In genomic region chr1:208203848-208204609, GRCh38 we compare ENCODE assay signal across 10 cellular contexts. TPM values are rescaled to one million over a fixed set of nuclear protein-coding genes. Genes with fewer than 3 reads are reported as not detected.
DNase-seq lines count a peak whose midpoint lies in the region; ATAC-seq, FAIRE-seq and TF ChIP-seq lines count a peak whose summit lies in the region.
"Had no signal": no experiment of that assay in that cellular context is flagged by ENCODE, and none has a peak within 500 bp of the region (broad histone marks: within the 10 kb centered on the region; RNA-seq: fewer than 3 reads in every experiment).

No MANE protein-coding gene starts in this region.

- no peaks in the 10 kb centered on the region for H3K9me3 ChIP-seq in endothelial cell of umbilical vein (replicated peaks; ENCODE audit: control insufficient read depth, insufficient read depth, low read length)
- H3K9me3 ChIP-seq in mucosa of rectum (ENCODE audit: control insufficient read depth in 2 of 2, low read length in 2 of 2), result no peaks in the 10 kb centered on the region

- TF ChIP-seq CTCF in endothelial cell of umbilical vein (IDR thresholded peaks at IDR 0.05; ENCODE audit: extremely low read depth in 1 of 2, insufficient read depth in 1 of 2, low read depth in 1 of 2, low read length in 2 of 2) (no peak), GM10248 (IDR thresholded peaks at IDR 0.05; ENCODE audit: control extremely low read depth, extremely low read depth, low read depth, missing control alignments) (no peak)

- H3K36me3 ChIP-seq in endothelial cell of umbilical vein (ENCODE audit: control insufficient read depth in 2 of 2, extremely low read depth in 1 of 2, insufficient read depth in 2 of 2, low read length in 2 of 2) (peaks cover 9% of the 10 kb centered on the region in 2 experiments), mucosa of rectum (ENCODE audit: control insufficient read depth in 2 of 2, insufficient read depth in 2 of 2, low read length in 2 of 2) (peaks cover 3 to 4% of the 10 kb centered on the region in 2 donors)

- POLR2A ChIA-PET in endothelial cell of umbilical vein (lab: Charles Lee), result interaction anchor here (1.0 to 1.6 kb wide), 4 partner anchors 16 to 32 kb away, joined by 4 to 8 read pairs (median 7); no protein-coding TSS in a partner anchor
- POLR2A ChIA-PET in GM10248 (lab: Yijun Ruan, JAX), result no interaction called here

- peak overlapping the region; percentile 92 for H3K27ac ChIP-seq in endothelial cell of umbilical vein (ENCODE audit: insufficient read depth, low read depth, low read length)
- H3K27ac ChIP-seq in mucosa of rectum (ENCODE audit: low read depth in 2 of 2, low read length in 2 of 2), result peak overlapping the region; percentile 86 to 91

- peaks cover 58% of the 10 kb centered on the region for H3K79me2 ChIP-seq in endothelial cell of umbilical vein (ENCODE audit: control insufficient read depth, insufficient read depth, low read length)

- no peak overlapping the region for H2AFZ ChIP-seq in endothelial cell of umbilical vein (ENCODE audit: low read depth, low read length)

- intact Hi-C loops in endothelial cell of umbilical vein (cut with micrococcal nuclease), result loop anchor here (1.0 to 5.0 kb wide), 6 partner anchors 15 to 1619 kb away; partner anchors contain the start of gene PLXNA2

- peak; percentile 54 for DNase-seq in A172 (ENCODE audit: low spot score)
- DNase-seq in NCI-H2196 (lab: John Stamatoyannopoulos, UW; ENCODE audit: unreplicated experiment), result peak; percentile 42
- DNase-seq in endothelial cell of umbilical vein (ENCODE audit: low read depth, low spot score), result peak; percentile 89
- DNase-seq in GM10248 (ENCODE audit: extremely low spot score), result no peak
- no peak for DNase-seq in NOMO-1 (lab: John Stamatoyannopoulos, UW; ENCODE audit: unreplicated experiment in 2 of 2)
- DNase-seq: activated CD4-positive, alpha-beta T cell treated with anti-CD3 and anti-CD28 coated beads, Interleukin-2, amount 10 ng/mL, durations not matched to agents 24 days and 14 days; CD4-positive, alpha-beta T cell had no signal

- H3K9ac ChIP-seq in endothelial cell of umbilical vein (replicated peaks; ENCODE audit: extremely low read depth, insufficient read depth, low read length) (peak overlapping the region; percentile 74), mucosa of rectum (ENCODE audit: low read depth in 1 of 2, low read length in 2 of 2) (peak overlapping the region; percentile 27 to 45)

- no peaks in the 10 kb centered on the region for H3K27me3 ChIP-seq in endothelial cell of umbilical vein (ENCODE audit: control insufficient read depth in 2 of 2, insufficient read depth in 2 of 2, low read length in 2 of 2)
- no peaks in the 10 kb centered on the region for H3K27me3 ChIP-seq in mucosa of rectum (ENCODE audit: control insufficient read depth in 2 of 2, insufficient read depth in 2 of 2, low read length in 2 of 2)

- ATAC-seq in HG03469 (IDR thresholded peaks at IDR 0.05; ENCODE audit: unreplicated experiment) (no peak), GM21717 (IDR thresholded peaks at IDR 0.05; ENCODE audit: unreplicated experiment) (no peak)

- TSS peak; percentile 37 for BruUV-seq in endothelial cell of umbilical vein (replicated peaks; lab: Mats Ljungman, UMichigan)

- dilution Hi-C loops in endothelial cell of umbilical vein (cut with MboI; ENCODE audit: extremely low pct_ligation_motif_present, low sequenced_read_pairs), result no loop called here

- peak; percentile 11 for TF ChIP-seq POLR2A in endothelial cell of umbilical vein (IDR thresholded peaks at IDR 0.05; ENCODE audit: low read depth, low read length)

- peaks cover 89% of the 10 kb centered on the region for H3K4me1 ChIP-seq in endothelial cell of umbilical vein (ENCODE audit: control insufficient read depth, extremely low read depth, insufficient read depth, low read length)
- peaks cover 47 to 64% of the 10 kb centered on the region in 2 donors for H3K4me1 ChIP-seq in mucosa of rectum (ENCODE audit: control insufficient read depth in 2 of 2, insufficient read depth in 2 of 2, low read length in 2 of 2)

- CTCF ChIA-PET in endothelial cell of umbilical vein (lab: Charles Lee), result interaction anchor here (0.8 to 32.5 kb wide), 17 partner anchors 9 to 266 kb away, joined by 3 to 714 read pairs (median 5); partner anchors contain the start of gene PLXNA2
- CTCF ChIA-PET in GM10248 (lab: Yijun Ruan, JAX), result interaction anchor here (0.9 to 3.4 kb wide), 9 partner anchors 9 to 182 kb away, joined by 3 to 19 read pairs (median 7); partner anchors contain the start of gene PLXNA2

- H3K4me3 ChIP-seq in endothelial cell of umbilical vein (replicated peaks in 1 of 3; ENCODE audit: insufficient read depth in 1 of 3, low read depth in 1 of 3, low read length in 3 of 3) (peak overlapping the region in 1 of 3 experiments; percentile 0), mucosa of rectum (ENCODE audit: low read length in 2 of 2) (peak overlapping the region in 1 of 2 donors; percentile 13)

- FAIRE-seq in endothelial cell of umbilical vein (lab: Jason Lieb, UNC), result peak; percentile 57

- H3K9me1 ChIP-seq in endothelial cell of umbilical vein (replicated peaks; ENCODE audit: control insufficient read depth, extremely low read depth, insufficient read depth, low read length), result no peaks in the 10 kb centered on the region

- H3K4me2 ChIP-seq in endothelial cell of umbilical vein (ENCODE audit: insufficient read depth, low read length), result peak overlapping the region; percentile 61

- H4K20me1 ChIP-seq in endothelial cell of umbilical vein (replicated peaks; ENCODE audit: control insufficient read depth, extremely low read depth, insufficient read depth, low read length), result no peaks in the 10 kb centered on the region

TF ChIP-seq in endothelial cell of umbilical vein, 7 proteins besides CTCF, POLR2A, EP300 and RAD21:
- TF ChIP-seq GATA2 (IDR thresholded peaks at IDR 0.05; ENCODE audit: insufficient read depth, insufficient read length, low read depth, low read length), result peak; percentile 34
- TF ChIP-seq JUN (IDR thresholded peaks at IDR 0.05; ENCODE audit: borderline replicate concordance, insufficient read depth, insufficient read length, low read depth), result peak; percentile 28
- peak; percentile 53 for TF ChIP-seq FOS (IDR thresholded peaks at IDR 0.05; ENCODE audit: borderline replicate concordance, insufficient read depth, low read length)
- no peak for TF ChIP-seq MYC (IDR thresholded peaks at IDR 0.05; ENCODE audit: low read depth, low read length)
- peak; percentile 53 for TF ChIP-seq POLR2AphosphoS5 (IDR thresholded peaks at IDR 0.05; ENCODE audit: insufficient read depth, low read depth, low read length)
- TF ChIP-seq EZH2 (IDR thresholded peaks at IDR 0.05; ENCODE audit: borderline replicate concordance, low read depth, low read length, severe bottlenecking), result no peak
- no peak for TF ChIP-seq MAX (IDR thresholded peaks at IDR 0.05; ENCODE audit: insufficient read depth, insufficient read length)
TF ChIP-seq in endothelial cell of umbilical vein: peak in this region for 4.

RNA-seq across cellular contexts. Expression of gene PLXNA2, which starts 40.2 kb away (rescaled TPM):
- 6.8 and 15.8 TPM in 2 replicates for total RNA-seq in A172 (2014; rRNA removed; shearing (Covaris generic))
- total RNA-seq in endothelial cell of umbilical vein, result 229 and 302 TPM in 2 replicates
- 42.6 and 43.3 TPM in 2 replicates for polyA plus RNA-seq in endothelial cell of umbilical vein
- 45.8 and 46.2 TPM in 2 replicates for polyA plus RNA-seq in endothelial cell of umbilical vein (2011; cell fraction: cytosol; rRNA removed)
- polyA plus RNA-seq in endothelial cell of umbilical vein (2011; cell fraction: nucleus; rRNA removed), result 246 and 252 TPM in 2 replicates
- 71.3 and 100 TPM in 2 replicates for polyA plus RNA-seq in endothelial cell of umbilical vein (2012)
- polyA minus RNA-seq in endothelial cell of umbilical vein, result 148 and 179 TPM in 2 replicates
- polyA minus RNA-seq in endothelial cell of umbilical vein (2011; cell fraction: cytosol; rRNA and poly(A)+ RNA removed), result 4.7 TPM
- 206 and 227 TPM in 2 replicates for polyA minus RNA-seq in endothelial cell of umbilical vein (2011; cell fraction: nucleus; rRNA and poly(A)+ RNA removed)
- total RNA-seq: activated CD4-positive, alpha-beta T cell treated with anti-CD3 and anti-CD28 coated beads, Interleukin-2, amount 10 ng/mL, durations not matched to agents 24 days and 14 days had no signal

Comparison
In these comparisons a context has a peak if more than half of its experiments do, and no peak if none do; other contexts are left out.
1. DNase-seq: peak in A172 (single experiment), NCI-H2196 (single experiment) and endothelial cell of umbilical vein (single experiment); none in GM10248 (single experiment) and NOMO-1 (0 of 2).
2. RNA of gene PLXNA2, which starts 40.2 kb away (total RNA-seq): 229 to 302 TPM in endothelial cell of umbilical vein; 6.8 to 15.8 TPM in A172; every median in the first group is over 10 times any median in the second.